In the genomic region with DNA sequence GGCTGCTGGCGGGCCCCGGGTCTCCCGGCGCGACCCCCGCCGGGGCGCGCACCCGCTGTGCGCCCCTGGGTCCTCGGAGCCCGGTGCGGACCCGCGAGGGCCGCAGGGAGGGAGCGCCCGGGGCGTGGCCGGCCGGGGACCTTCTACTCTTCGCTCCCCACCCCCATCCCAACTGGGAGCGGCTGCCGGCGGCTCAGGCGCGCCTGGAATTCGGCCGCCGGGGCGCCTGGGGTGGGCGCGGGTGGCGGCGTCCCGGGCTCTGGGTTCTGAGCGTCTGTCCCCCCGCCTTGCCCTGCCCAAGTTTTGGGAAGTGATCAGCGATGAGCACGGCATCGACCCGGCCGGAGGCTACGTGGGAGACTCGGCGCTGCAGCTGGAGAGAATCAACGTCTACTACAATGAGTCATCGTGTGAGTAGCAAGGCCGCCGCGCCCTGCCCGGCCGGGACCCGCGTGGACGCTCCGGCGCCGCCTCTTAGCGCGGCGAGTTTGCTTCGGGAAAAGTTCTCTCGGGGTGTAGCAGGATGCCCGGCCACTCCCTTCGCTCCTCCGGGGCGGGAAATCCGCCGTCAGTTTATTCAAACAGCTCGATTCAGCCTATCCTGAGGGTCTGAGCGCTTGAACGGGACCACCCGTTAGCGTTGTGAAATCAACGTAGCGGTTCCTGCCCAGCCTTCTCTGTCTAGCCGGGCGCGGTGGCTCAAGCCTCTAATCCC, we compare ENCODE assay signal across 8 cellular contexts. TPM values are rescaled to one million over a fixed set of nuclear protein-coding genes. Genes with fewer than 3 reads are reported as not detected.
DNase-seq lines count a peak whose midpoint lies in the region; ATAC-seq, FAIRE-seq and TF ChIP-seq lines count a peak whose summit lies in the region.

No MANE protein-coding gene starts in this region.

- 1% methylated on average over 63 to 81 of the region's 81 CpGs for WGBS in pancreas, 2 donors

- peaks cover 43% of the 10 kb centered on the region for H3K27me3 Mint-ChIP-seq in activated naive CD4-positive, alpha-beta T cell treated with anti-CD3 and anti-CD28 coated beads for 36 hours (ENCODE audit: low read depth)
- peaks cover 32% of the 10 kb centered on the region for H3K27me3 Mint-ChIP-seq in activated naive CD8-positive, alpha-beta T cell

- peak overlapping the region; percentile 65 to 85 (median 78) for H3K4me3 ChIP-seq in pancreas

- ATAC-seq in HG02610 (IDR thresholded peaks at IDR 0.05; ENCODE audit: unreplicated experiment): peak; percentile 48
- peak; percentile 73 to 80 (median 78) for ATAC-seq in pancreas

- no peak for FAIRE-seq in pancreas (lab: Jason Lieb, UNC)

- H3K9me3 Mint-ChIP-seq in activated naive CD4-positive, alpha-beta T cell treated with anti-CD3 and anti-CD28 coated beads for 36 hours: peaks cover 3% of the 10 kb centered on the region
- H3K9me3 Mint-ChIP-seq in activated naive CD8-positive, alpha-beta T cell (ENCODE audit: low read depth): peaks cover 9% of the 10 kb centered on the region

- CTCF ChIA-PET in activated naive CD4-positive, alpha-beta T cell treated with anti-CD3 and anti-CD28 coated beads for 36 hours (lab: Charles Lee): interaction anchor here (0.7 kb wide), 1 partner anchor 11 kb away, joined by 3 read pairs; no protein-coding TSS in a partner anchor

- peaks cover 2% of the 10 kb centered on the region for H3K36me3 Mint-ChIP-seq in activated naive CD4-positive, alpha-beta T cell treated with anti-CD3 and anti-CD28 coated beads for 36 hours (ENCODE audit: low read depth)
- peaks cover 8% of the 10 kb centered on the region for H3K36me3 Mint-ChIP-seq in activated naive CD8-positive, alpha-beta T cell

- peaks cover 4 to 10% (median 5%) of the 10 kb centered on the region in 3 donors for H3K4me1 ChIP-seq in pancreas

- no peaks in the 10 kb centered on the region for H3K27me3 ChIP-seq in pancreas

- TF ChIP-seq CTCF in pancreas (IDR thresholded peaks at IDR 0.05): no peak

- H3K9me3 ChIP-seq in pancreas: no peaks in the 10 kb centered on the region

- peak overlapping the region; percentile 67 to 91 (median 82) for H3K27ac ChIP-seq in pancreas

- H3K27ac Mint-ChIP-seq in activated naive CD4-positive, alpha-beta T cell treated with anti-CD3 and anti-CD28 coated beads for 36 hours: no peak overlapping the region
- H3K27ac Mint-ChIP-seq in activated naive CD8-positive, alpha-beta T cell: no peak overlapping the region

- peak overlapping the region; percentile 62 for H3K4me3 Mint-ChIP-seq in activated naive CD4-positive, alpha-beta T cell treated with anti-CD3 and anti-CD28 coated beads for 36 hours
- H3K4me3 Mint-ChIP-seq in activated naive CD8-positive, alpha-beta T cell: peak overlapping the region; percentile 59

- peaks cover 0 to 4% (median 0%) of the 10 kb centered on the region in 3 donors for H3K36me3 ChIP-seq in pancreas

- peak; percentile 36 for DNase-seq in activated naive CD4-positive, alpha-beta T cell treated with anti-CD3 and anti-CD28 coated beads for 36 hours
- DNase-seq in activated naive CD4-positive, alpha-beta T cell treated with anti-CD3 and anti-CD28 coated beads, Interleukin-2, amount 50 U/mL, for 16 hours: no peak
- DNase-seq in NCI-H1694 (lab: John Stamatoyannopoulos, UW) (peak; percentile 26), cardiac septum (ENCODE audit: low spot score) (peak; percentile 91), pancreas (peak; percentile 71 to 88 (median 80)), DMS79 (lab: John Stamatoyannopoulos, UW) (no peak)

- intact Hi-C loops in activated naive CD4-positive, alpha-beta T cell treated with anti-CD3 and anti-CD28 coated beads for 36 hours (cut with micrococcal nuclease): loop anchor here (2.0 kb wide), 1 partner anchor 68 kb away; a partner anchor contains a TSS
- intact Hi-C loops in cardiac septum (cut with DNase I): loop anchor here (1.0 to 10.0 kb wide), 3 partner anchors 36 to 636 kb away; a partner anchor contains a TSS
- intact Hi-C loops in pancreas (cut with DNase I): no loop called here

- H3K4me1 Mint-ChIP-seq in activated naive CD4-positive, alpha-beta T cell treated with anti-CD3 and anti-CD28 coated beads for 36 hours (ENCODE audit: low read depth): peaks cover 10% of the 10 kb centered on the region
- H3K4me1 Mint-ChIP-seq in activated naive CD8-positive, alpha-beta T cell (ENCODE audit: low read depth): peaks cover 9% of the 10 kb centered on the region

RNA-seq across cellular contexts. Expression of a gene that starts 0.5 kb away (rescaled TPM):
- total RNA-seq in activated naive CD4-positive, alpha-beta T cell treated with anti-CD3 and anti-CD28 coated beads for 36 hours: 1 to 10 TPM; 2.6 to 2.7 TPM
- total RNA-seq in cardiac septum (155 TPM), pancreas (10 to 100 TPM; 18.0 to 33.6 (median 22.9) TPM)
- polyA plus RNA-seq in pancreas: 10 to 100 TPM; 34.0 to 35.0 TPM

RNA-seq across cellular contexts. Expression of a gene that starts 54.4 kb away (rescaled TPM):
- not detected for total RNA-seq in activated naive CD4-positive, alpha-beta T cell treated with anti-CD3 and anti-CD28 coated beads for 36 hours
- total RNA-seq in cardiac septum: 0.40 TPM
- under 1 TPM in 2 of 6 donors, not detected in 4; 0.35 to 0.64 TPM for total RNA-seq in pancreas
- polyA plus RNA-seq in pancreas: 1 to 10 TPM in 1 of 2 donors, not detected in 1; 3.5 TPM

Comparison
In these comparisons a context has a peak if more than half of its experiments do, and no peak if none do; other contexts are left out.
1. DNase-seq: peak in activated naive CD4-positive, alpha-beta T cell treated with anti-CD3 and anti-CD28 coated beads for 36 hours (single experiment), NCI-H1694 (single experiment), cardiac septum (single experiment) and pancreas (6 of 6); none in activated naive CD4-positive, alpha-beta T cell treated with anti-CD3 and anti-CD28 coated beads, Interleukin-2, amount 50 U/mL, for 16 hours (single experiment) and DMS79 (single experiment).
2. RNA of a gene that starts 0.5 kb away (total RNA-seq): 155 TPM in cardiac septum (single experiment) and 18.0 to 33.6 TPM in pancreas; 2.6 to 2.7 TPM in activated naive CD4-positive, alpha-beta T cell treated with anti-CD3 and anti-CD28 coated beads for 36 hours; every median in the first group is over 4 times any median in the second.
3. intact Hi-C loops: an anchor here in activated naive CD4-positive, alpha-beta T cell treated with anti-CD3 and anti-CD28 coated beads for 36 hours (2.0 kb wide) and cardiac septum (1.0 to 10.0 kb wide); none called in pancreas.